25 cellular contexts compared by ENCODE assay signal in genomic region chr10:132765435-132765834, GRCh38. TPM values are rescaled to one million over a fixed set of nuclear protein-coding genes. Genes with fewer than 3 reads are reported as not detected.
"Had no signal": no experiment of that assay in that cellular context is flagged by ENCODE, and none has a peak within 500 bp of the region (broad histone marks: within the 10 kb centered on the region; RNA-seq: fewer than 3 reads in every experiment).

No MANE protein-coding gene starts in this region.

- ATAC-seq: activated naive CD8-positive, alpha-beta T cell treated with anti-CD3 and anti-CD28 coated beads, Interleukin-2, amount 50 U/mL, for 24 hours; right lobe of liver; stimulated activated naive CD8-positive, alpha-beta T cell treated with anti-CD3 and anti-CD28 coated beads, Interleukin-15, Interleukin-2, amounts not matched to agents 100 U/mL and 50 U/mL, for 24 hours; T-cell had no signal

- DNase-seq: activated CD4-positive, CD25-positive, alpha-beta regulatory T cell treated with anti-CD3 and anti-CD28 coated beads, Interleukin-2, amount 50 U/mL, for 72 hours; activated naive CD4-positive, alpha-beta T cell; activated naive CD8-positive, alpha-beta T cell treated with anti-CD3 and anti-CD28 coated beads, Interleukin-2, amount 50 U/mL, for 24 hours; endodermal cell; erythroblast; kidney glomerular epithelial cell; nephron progenitor cell; right lobe of liver; stimulated activated CD4-positive, alpha-beta T cell treated with anti-CD3 and anti-CD28 coated beads, Interleukin-4, amount 100 ng/mL, for 4 hours; stimulated activated CD8-positive, alpha-beta memory T cell treated with anti-CD3 and anti-CD28 coated beads, Interleukin-4, amount 100 ng/mL, for 48 hours; stimulated activated naive CD8-positive, alpha-beta T cell treated with anti-CD3 and anti-CD28 coated beads, Interleukin-15, Interleukin-2, amounts not matched to agents 100 U/mL and 50 U/mL, for 24 hours; T-cell; testis; upper lobe of left lung had no signal

RNA-seq across cellular contexts. Expression of gene NKX6-2, which starts 20.5 kb away (rescaled TPM):
- total RNA-seq: activated CD8-positive, alpha-beta memory T cell treated with anti-CD3 and anti-CD28 coated beads for 36 hours; ascending aorta; breast epithelium; chondrocyte; dermis microvascular lymphatic vessel endothelial cell; glomerular endothelial cell; liver; mesenteric fat pad; omental fat pad; pulmonary artery endothelial cell; right lobe of liver; smooth muscle cell; T-cell; upper lobe of left lung had no signal
